29 cellular contexts compared by ENCODE assay signal in genomic region chr12:78793982-78794381, GRCh38.
"Had no signal": no experiment of that assay in that cellular context is flagged by ENCODE, and none has a peak within 500 bp of the region (broad histone marks: within the 10 kb centered on the region; RNA-seq: fewer than 3 reads in every experiment).

No MANE protein-coding gene starts in this region.

- H3K36me3 ChIP-seq: ascending aorta, breast epithelium, cardiac muscle cell, colonic mucosa had no signal

- H3K4me1 ChIP-seq: ascending aorta, breast epithelium, colonic mucosa had no signal

- H3K9me3 ChIP-seq: ascending aorta, breast epithelium, colonic mucosa had no signal

- DNase-seq: activated CD4-positive, alpha-beta memory T cell treated with anti-CD3 and anti-CD28 coated beads for 36 hours; activated CD4-positive, alpha-beta T cell treated with anti-CD3 and anti-CD28 coated beads for 36 hours; activated CD4-positive, alpha-beta T cell treated with anti-CD3 and anti-CD28 coated beads, Interleukin-2, amount 10 ng/mL, durations not matched to agents 24 days and 14 days; activated CD4-positive, CD25-positive, alpha-beta regulatory T cell; activated CD4-positive, CD25-positive, alpha-beta regulatory T cell treated with anti-CD3 and anti-CD28 coated beads, Interleukin-2, amount 50 U/mL, for 72 hours; activated CD8-positive, alpha-beta memory T cell treated with anti-CD3 and anti-CD28 coated beads, Interleukin-2, amount 10 ng/mL, durations not matched to agents 7 days and 5 days; activated CD8-positive, alpha-beta memory T cell treated with anti-CD3 and anti-CD28 coated beads, Interleukin-2, amount 50 U/mL, for 4 hours; activated CD8-positive, alpha-beta T cell treated with anti-CD3 and anti-CD28 coated beads, Interleukin-2, amount 10 ng/mL, durations not matched to agents 7 days and 5 days; activated gamma-delta T cell; activated naive CD4-positive, alpha-beta T cell; activated naive CD4-positive, alpha-beta T cell treated with anti-CD3 and anti-CD28 coated beads, Interleukin-2, amount 10 ng/mL, durations not matched to agents 7 days and 5 days; activated naive CD8-positive, alpha-beta T cell treated with anti-CD3 and anti-CD28 coated beads, Interleukin-2, amount 10 ng/mL, durations not matched to agents 7 days and 5 days; activated T-cell treated with anti-CD3 and anti-CD28 coated beads, Interleukin-2, amount 50 U/mL, for 1 hour; activated T-cell treated with anti-CD3 and anti-CD28 coated beads, Interleukin-2, amount 50 U/mL, for 48 hours; central memory CD4-positive, alpha-beta T cell; cerebellar nuclear complex; colonic mucosa; effector memory CD4-positive, alpha-beta T cell; endodermal cell; foreskin fibroblast; glutamatergic neuron; T-helper 1 cell; T-helper 17 cell; T1000 had no signal

- H3K27me3 ChIP-seq: ascending aorta, breast epithelium, cardiac muscle cell, colonic mucosa had no signal

- H3K4me3 ChIP-seq: ascending aorta, breast epithelium, cardiac muscle cell, colonic mucosa had no signal

- H3K27ac ChIP-seq: ascending aorta, breast epithelium, cardiac muscle cell, colonic mucosa had no signal

- ATAC-seq: activated CD4-positive, alpha-beta T cell treated with anti-CD3 and anti-CD28 coated beads for 36 hours; activated CD8-positive, alpha-beta memory T cell treated with anti-CD3 and anti-CD28 coated beads, Interleukin-2, amount 10 ng/mL, durations not matched to agents 7 days and 5 days; activated CD8-positive, alpha-beta T cell treated with anti-CD3 and anti-CD28 coated beads, Interleukin-2, amount 10 ng/mL, durations not matched to agents 7 days and 5 days; activated naive CD4-positive, alpha-beta T cell treated with anti-CD3 and anti-CD28 coated beads, Interleukin-2, amount 50 U/mL, for 72 hours; esophagus mucosa; T-helper 17 cell had no signal
